ENCODE assay signal across 15 cellular contexts in genomic region chr4:128328106-128328505, GRCh38. TPM values are rescaled to one million over a fixed set of nuclear protein-coding genes. Genes with fewer than 3 reads are reported as not detected.
A peak's percentile ranks its signal among the peaks of the same experiment; 100 is the strongest.
DNase-seq lines count a peak whose midpoint lies in the region; ATAC-seq and TF ChIP-seq lines count a peak whose summit lies in the region.
"Had no signal": no experiment of that assay in that cellular context is flagged by ENCODE, and none has a peak within 500 bp of the region (broad histone marks: within the 10 kb centered on the region; RNA-seq: fewer than 3 reads in every experiment).

No MANE protein-coding gene starts in this region.

- H4K8ac ChIP-seq in trophoblast cell (ENCODE audit: low read depth, low read length): no peak overlapping the region

- H3K79me1 ChIP-seq in trophoblast cell (ENCODE audit: low read length): peaks cover 20% of the 10 kb centered on the region

- H3K27ac ChIP-seq in ectodermal cell (ENCODE audit: insufficient read depth, low read depth, low read length, poor library complexity, severe bottlenecking): peak overlapping the region; percentile 70
- H3K27ac ChIP-seq in trophoblast cell (ENCODE audit: low read depth, low read length): no peak overlapping the region

- H3K4me3 Mint-ChIP-seq in WTC11 (no peak overlapping the region), Calu3 (ENCODE audit: low read depth, unreplicated experiment) (no peak overlapping the region)
- H3K4me3 Mint-ChIP-seq: CD8-positive, alpha-beta T cell; HFFc6 had no signal

- TF ChIP-seq CTCF in WTC11 (IDR thresholded peaks at IDR 0.05): no peak
- TF ChIP-seq CTCF in Calu3 (IDR thresholded peaks at IDR 0.05; ENCODE audit: unreplicated experiment): no peak

- no peak overlapping the region for H3K9ac ChIP-seq in trophoblast cell (ENCODE audit: low read length)

- H3K36me3 Mint-ChIP-seq in WTC11: no peaks in the 10 kb centered on the region
- no peaks in the 10 kb centered on the region for H3K36me3 Mint-ChIP-seq in Calu3 (ENCODE audit: insufficient read depth, unreplicated experiment)

- H3K4me1 Mint-ChIP-seq in WTC11 (peaks cover 8% of the 10 kb centered on the region), Calu3 (ENCODE audit: low read depth, unreplicated experiment) (no peaks in the 10 kb centered on the region)

- H4K91ac ChIP-seq in trophoblast cell (ENCODE audit: low read depth, low read length): peak overlapping the region; percentile 35

- H3K4ac ChIP-seq in trophoblast cell (ENCODE audit: low read depth, low read length): no peak overlapping the region

- H3K27me3 ChIP-seq in ectodermal cell (ENCODE audit: control insufficient read depth, insufficient read depth, low read length, poor library complexity, severe bottlenecking): no peaks in the 10 kb centered on the region
- H3K27me3 ChIP-seq in trophoblast cell (ENCODE audit: insufficient read depth, low read length): no peaks in the 10 kb centered on the region

- H3K9me3 Mint-ChIP-seq in WTC11 (no peaks in the 10 kb centered on the region), Calu3 (ENCODE audit: low read depth, unreplicated experiment) (no peaks in the 10 kb centered on the region)
- H3K9me3 Mint-ChIP-seq: CD8-positive, alpha-beta T cell; HFFc6 had no signal

- no TSS peak for BruUV-seq in Calu3 (replicated peaks; lab: Mats Ljungman, UMichigan)

- H3K14ac ChIP-seq in trophoblast cell (ENCODE audit: low read length): peak overlapping the region; percentile 37

- H3K36me3 ChIP-seq in ectodermal cell (ENCODE audit: control insufficient read depth, insufficient read depth, low read length) (no peaks in the 10 kb centered on the region), trophoblast cell (ENCODE audit: control insufficient read depth in 1 of 2, insufficient read depth in 2 of 2, low read length in 2 of 2) (no peaks in the 10 kb centered on the region)

- no peak overlapping the region for H4K12ac ChIP-seq in trophoblast cell (ENCODE audit: low read depth, low read length)

- H2BK5ac ChIP-seq in trophoblast cell (ENCODE audit: low read depth, low read length, poor library complexity): peak overlapping the region; percentile 48

- H2AFZ ChIP-seq in trophoblast cell (ENCODE audit: insufficient read depth, low read length, poor library complexity): no peak overlapping the region

- H3K4me3 ChIP-seq in ectodermal cell (ENCODE audit: insufficient read depth, low read depth, low read length): no peak overlapping the region
- no peak overlapping the region for H3K4me3 ChIP-seq in trophoblast cell (ENCODE audit: low read depth, low read length)

- no peaks in the 10 kb centered on the region for H3K9me3 ChIP-seq in ectodermal cell (ENCODE audit: control insufficient read depth, low read length)
- H3K9me3 ChIP-seq in trophoblast cell (ENCODE audit: insufficient read depth, low read depth, low read length): no peaks in the 10 kb centered on the region
- H3K9me3 ChIP-seq: Caco-2 had no signal

- CTCF ChIA-PET in WTC11 (lab: Charles Lee) (no interaction called here), Calu3 (lab: Charles Lee) (no interaction called here)

- H2BK120ac ChIP-seq in trophoblast cell (ENCODE audit: insufficient read depth, low read length, poor library complexity): no peak overlapping the region

- POLR2A ChIA-PET in WTC11 (lab: Charles Lee): no interaction called here

- no peak overlapping the region for H3K23ac ChIP-seq in trophoblast cell (ENCODE audit: low read length)

- H3K4me1 ChIP-seq in ectodermal cell (ENCODE audit: control insufficient read depth, insufficient read depth, low read length): peaks cover 25% of the 10 kb centered on the region
- H3K4me1 ChIP-seq in trophoblast cell (ENCODE audit: control insufficient read depth in 1 of 2, insufficient read depth in 2 of 2, low read length in 2 of 2): peaks cover 11% of the 10 kb centered on the region in 2 experiments

- no peak overlapping the region for H2AK5ac ChIP-seq in trophoblast cell (ENCODE audit: low read length)

- H3K27ac Mint-ChIP-seq in WTC11: no peak overlapping the region
- H3K27ac Mint-ChIP-seq in Calu3 (ENCODE audit: unreplicated experiment): no peak overlapping the region
- H3K27ac Mint-ChIP-seq: CD8-positive, alpha-beta T cell; HFFc6 had no signal

- 18 to 20% methylated on average over 6 of the region's 6 CpGs for WGBS in ectodermal cell, 2 experiments
- no CpG with 5 or more reads among the region's 6 CpGs for WGBS in trophoblast cell (ENCODE audit: extremely low coverage, insufficient coverage, insufficient read length)

- no peaks in the 10 kb centered on the region for H3K27me3 Mint-ChIP-seq in WTC11 (ENCODE audit: low read depth)
- no peaks in the 10 kb centered on the region for H3K27me3 Mint-ChIP-seq in Calu3 (ENCODE audit: unreplicated experiment)

- DNase-seq in WTC11 (ENCODE audit: low spot score): no peak
- DNase-seq in trophoblast cell: no peak
- DNase-seq in putamen (ENCODE audit: low spot score): no peak
- no peak for DNase-seq in Calu3
- DNase-seq: C1 segment of cervical spinal cord; Caco-2; CD8-positive, alpha-beta T cell; DMS 273 treated with DMSO at 0.1 percent for 48 hours; DMS79; EL; GF-D8; HFFc6 had no signal

- H3K4me2 ChIP-seq in trophoblast cell (ENCODE audit: low read length): no peak overlapping the region

- ATAC-seq in WTC11 (peak; percentile 18; the same call in 1 of the 2 replicates), GM19035 (IDR thresholded peaks at IDR 0.05; ENCODE audit: unreplicated experiment) (no peak)
- ATAC-seq: CD8-positive, alpha-beta T cell; HCT116 had no signal

- H3K18ac ChIP-seq in trophoblast cell (ENCODE audit: low read length): no peak overlapping the region

- no peak overlapping the region for H2BK12ac ChIP-seq in trophoblast cell (ENCODE audit: low read length)

- intact Hi-C loops in Calu3 (cut with micrococcal nuclease; ENCODE audit: unreplicated experiment): no loop called here

- no peaks in the 10 kb centered on the region for H3K79me2 ChIP-seq in trophoblast cell (ENCODE audit: control insufficient read depth, insufficient read depth, low read length, poor library complexity)

TF ChIP-seq in WTC11, 78 proteins besides CTCF, POLR2A, EP300 and RAD21:
- TF ChIP-seq E2F4 (CRISPR knock-in tag; IDR thresholded peaks at IDR 0.05; ENCODE audit: borderline replicate concordance, low read depth): no peak
- no peak for TF ChIP-seq ZNF396 (CRISPR knock-in tag; IDR thresholded peaks at IDR 0.05; ENCODE audit: borderline replicate concordance)

RNA-seq across cellular contexts. Expression of gene PGRMC2, which starts 40.5 kb away (rescaled TPM):
- total RNA-seq in WTC11 (2021) (68.2 to 70.9 TPM (median 70.0 TPM) in 3 replicates), Calu3 (2022) (54.5 and 55.5 TPM in 2 replicates)
- 88.5 TPM for polyA plus RNA-seq in ectodermal cell (2013, experiment 1 of 4)
- polyA plus RNA-seq in ectodermal cell (2013, experiment 2 of 4): 92.0 TPM
- 72.0 TPM for polyA plus RNA-seq in ectodermal cell (2013, experiment 3 of 4)
- polyA plus RNA-seq in ectodermal cell (2013, experiment 4 of 4): 82.4 TPM
- polyA plus RNA-seq in trophoblast cell (2013): 223 and 226 TPM in 2 replicates
